Comparison of ENCODE assay signal across 1 cellular context in genomic region chr6:25682324-25682723, GRCh38.
A peak's percentile ranks its signal among the peaks of the same experiment; 100 is the strongest.
TF ChIP-seq lines count a peak whose summit lies in the region.

No MANE protein-coding gene starts in this region.

TF ChIP-seq in K562, 482 proteins besides CTCF, POLR2A, EP300 and RAD21 (continued from another document and continues in another):
- peak; percentile 75 for TF ChIP-seq ZNF316 (IDR thresholded peaks at IDR 0.05)
- no peak for TF ChIP-seq OTX1 (CRISPR knock-in tag; IDR thresholded peaks at IDR 0.05)
- no peak for TF ChIP-seq PHB (CRISPR knock-in tag; IDR thresholded peaks at IDR 0.05)
- no peak for TF ChIP-seq HNRNPL (IDR thresholded peaks at IDR 0.05; ENCODE audit: low read depth, low read length)
- no peak for TF ChIP-seq KDM2B (CRISPR knock-in tag; IDR thresholded peaks at IDR 0.05)
- no peak for TF ChIP-seq KLF13 (tag; IDR thresholded peaks at IDR 0.05; ENCODE audit: borderline replicate concordance, low read depth)
- no peak for TF ChIP-seq HMG20B (CRISPR knock-in tag; IDR thresholded peaks at IDR 0.05)
- no peak for TF ChIP-seq NELFE (IDR thresholded peaks at IDR 0.05; ENCODE audit: insufficient read depth, insufficient read length)
- peak; percentile 50 for TF ChIP-seq USF2 (CRISPR knock-in tag; IDR thresholded peaks at IDR 0.05)
- TF ChIP-seq BRD9 (IDR thresholded peaks at IDR 0.05; ENCODE audit: low read depth, partially characterized antibody), result no peak
- no peak for TF ChIP-seq ZNF318 (IDR thresholded peaks at IDR 0.05; ENCODE audit: borderline replicate concordance in 1 of 2, low read depth in 1 of 2)
- TF ChIP-seq ZNF699 (CRISPR knock-in tag; IDR thresholded peaks at IDR 0.05; ENCODE audit: insufficient replicate concordance), result no peak
- TF ChIP-seq GATAD2A (IDR thresholded peaks at IDR 0.05), result no peak
- TF ChIP-seq CBFB (CRISPR knock-in tag; IDR thresholded peaks at IDR 0.05), result no peak
- TF ChIP-seq KAT8 (IDR thresholded peaks at IDR 0.05; ENCODE audit: low read depth), result no peak
- no peak for TF ChIP-seq SREBF2 (CRISPR knock-in tag; IDR thresholded peaks at IDR 0.05)
- peak; percentile 26; the same call in 1 of the 2 replicates for TF ChIP-seq FOSL1 (tag; conservative IDR thresholded peaks at IDR 0.05)
- TF ChIP-seq ILK (tag; IDR thresholded peaks at IDR 0.05; ENCODE audit: borderline replicate concordance, low read depth), result no peak
- TF ChIP-seq PHB2 (IDR thresholded peaks at IDR 0.05; ENCODE audit: low read depth), result no peak
- TF ChIP-seq HMGN3 (IDR thresholded peaks at IDR 0.05; ENCODE audit: borderline replicate concordance, extremely low read depth, insufficient read length, low read depth, low read length), result no peak
- TF ChIP-seq NFYB (IDR thresholded peaks at IDR 0.05; ENCODE audit: extremely low read depth, insufficient read length), result no peak
- TF ChIP-seq KDM4B (IDR thresholded peaks at IDR 0.05; ENCODE audit: borderline replicate concordance in 2 of 2, low read depth in 1 of 2), result no peak
- no peak for TF ChIP-seq PCBP1 (IDR thresholded peaks at IDR 0.05; ENCODE audit: low read depth, low read length, poor library complexity, severe bottlenecking)
- TF ChIP-seq ZC3H11A (IDR thresholded peaks at IDR 0.05; ENCODE audit: low read depth, low read length), result no peak
- TF ChIP-seq ZZZ3 (IDR thresholded peaks at IDR 0.05), result no peak
- TF ChIP-seq ZSCAN29 (IDR thresholded peaks at IDR 0.05), result no peak
- TF ChIP-seq NFE2 (IDR thresholded peaks at IDR 0.05; ENCODE audit: low read depth), result peak; percentile 66
- peak; percentile 27; the same call in 1 of the 2 replicates for TF ChIP-seq CHAMP1 (IDR thresholded peaks at IDR 0.05)
- no peak for TF ChIP-seq MTA3 (IDR thresholded peaks at IDR 0.05; ENCODE audit: borderline replicate concordance)
- TF ChIP-seq ZNF707 (CRISPR knock-in tag; conservative IDR thresholded peaks at IDR 0.05), result no peak
- TF ChIP-seq ETV6 (IDR thresholded peaks at IDR 0.05; ENCODE audit: borderline replicate concordance in 1 of 2, low read depth in 2 of 2, low read length in 1 of 2), result no peak
- no peak for TF ChIP-seq ETV6 (CRISPR knock-in tag; IDR thresholded peaks at IDR 0.05; ENCODE audit: borderline replicate concordance)
- TF ChIP-seq SREBF1 (IDR thresholded peaks at IDR 0.05; ENCODE audit: borderline replicate concordance, low read depth, low read length), result 0 out of 2 replicates have a peak, but pooled peaks have one; percentile 39
- no peak for TF ChIP-seq BCLAF1 (IDR thresholded peaks at IDR 0.05; ENCODE audit: borderline replicate concordance in 1 of 2, control insufficient read depth in 1 of 2, low read depth in 2 of 2, low read length in 1 of 2)
- TF ChIP-seq NFATC3 (IDR thresholded peaks at IDR 0.05), result no peak
- no peak for TF ChIP-seq MCM7 (IDR thresholded peaks at IDR 0.05)
- TF ChIP-seq ZNF384 (IDR thresholded peaks at IDR 0.05; ENCODE audit: low read depth, low read length), result no peak
- TF ChIP-seq RFX7 (CRISPR knock-in tag; IDR thresholded peaks at IDR 0.05), result no peak
- TF ChIP-seq GABPB1 (CRISPR knock-in tag; IDR thresholded peaks at IDR 0.05), result no peak
- TF ChIP-seq MAFF (IDR thresholded peaks at IDR 0.05; ENCODE audit: low read length), result peak; percentile 39
- TF ChIP-seq DACH1 (IDR thresholded peaks at IDR 0.05; ENCODE audit: partially characterized antibody), result no peak
- TF ChIP-seq POLR2G (IDR thresholded peaks at IDR 0.05; ENCODE audit: low read depth, low read length), result no peak
- TF ChIP-seq ZNF75A (CRISPR knock-in tag; IDR thresholded peaks at IDR 0.05), result no peak
- TF ChIP-seq NFE2L1 (tag; IDR thresholded peaks at IDR 0.05; ENCODE audit: borderline replicate concordance, low read depth), result no peak
- TF ChIP-seq HBP1 (CRISPR knock-in tag; IDR thresholded peaks at IDR 0.05), result no peak
- no peak for TF ChIP-seq ETS1 (conservative IDR thresholded peaks at IDR 0.05; ENCODE audit: control insufficient read depth, low read depth, low read length)
- no peak for TF ChIP-seq RBBP5 (IDR thresholded peaks at IDR 0.05; ENCODE audit: borderline replicate concordance, insufficient read depth, low read length, poor library complexity, severe bottlenecking)
- no peak for TF ChIP-seq ZNF354B (CRISPR knock-in tag; IDR thresholded peaks at IDR 0.05)
- no peak for TF ChIP-seq CBX2 (IDR thresholded peaks at IDR 0.05; ENCODE audit: insufficient read depth, low read length, poor library complexity, severe bottlenecking)
- TF ChIP-seq FOXA1 (IDR thresholded peaks at IDR 0.05; ENCODE audit: borderline replicate concordance), result no peak
- no peak for TF ChIP-seq SFPQ (IDR thresholded peaks at IDR 0.05; ENCODE audit: low read depth, low read length)
- TF ChIP-seq LARP7 (IDR thresholded peaks at IDR 0.05), result no peak
- no peak for TF ChIP-seq TAF9B (IDR thresholded peaks at IDR 0.05; ENCODE audit: partially characterized antibody)
